ENCODE assay signal across 21 cellular contexts in the genomic region with DNA sequence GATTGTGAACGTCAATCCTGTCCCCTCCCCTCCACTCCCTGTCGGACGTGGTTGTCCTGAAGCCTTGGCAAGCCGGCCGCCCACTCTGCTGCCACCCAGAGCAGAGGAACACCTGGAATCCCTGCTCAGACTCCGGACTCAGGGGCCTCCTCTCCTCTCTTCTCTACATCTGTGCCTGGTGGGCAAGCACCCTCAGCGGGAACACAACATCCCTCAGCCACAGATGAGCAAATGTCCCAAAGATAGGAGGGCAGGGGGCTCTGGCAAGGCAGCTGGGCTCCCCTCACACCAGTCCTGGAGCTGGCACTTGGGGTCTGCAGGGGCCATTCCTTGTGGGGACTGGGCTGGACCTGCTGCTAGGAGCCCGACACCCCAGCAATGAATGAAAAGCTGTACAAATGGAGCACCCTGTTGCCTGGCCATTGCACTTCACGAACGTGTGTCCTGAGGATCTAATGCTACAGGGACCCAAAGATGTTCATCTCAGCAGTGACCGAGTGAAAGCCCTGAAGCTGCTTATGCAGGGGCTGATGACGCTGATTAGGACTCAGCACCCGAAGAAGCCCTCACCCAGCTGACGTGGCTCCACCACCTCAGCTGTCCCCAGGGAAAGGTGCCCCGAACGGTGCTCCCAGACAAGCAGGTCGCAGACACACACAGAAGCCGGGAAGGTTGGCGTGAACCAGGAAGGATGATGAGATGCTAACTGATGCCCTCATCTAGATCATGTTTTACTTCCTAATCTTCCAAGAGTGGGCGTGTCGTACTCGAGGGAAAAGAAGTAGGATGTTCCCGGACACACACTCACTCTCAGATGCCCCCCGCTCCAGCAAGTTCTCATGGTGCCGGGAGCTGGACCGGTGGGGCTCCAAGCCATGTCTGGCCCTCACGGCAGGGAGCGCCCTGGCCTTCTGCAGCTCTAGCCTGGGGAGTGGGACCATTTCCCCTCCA.
A peak's percentile ranks its signal among the peaks of the same experiment; 100 is the strongest.
DNase-seq lines count a peak whose midpoint lies in the region; ATAC-seq and TF ChIP-seq lines count a peak whose summit lies in the region.
"Had no signal": no experiment of that assay in that cellular context is flagged by ENCODE, and none has a peak within 500 bp of the region (broad histone marks: within the 10 kb centered on the region; RNA-seq: fewer than 3 reads in every experiment).

No MANE protein-coding gene starts in this region.

- peaks cover 4% of the 10 kb centered on the region for H3K9me3 Mint-ChIP-seq in stimulated activated effector memory CD8-positive, alpha-beta T cell treated with anti-CD3 and anti-CD28 coated beads, Interleukin-12 subunit alpha, Interleukin-12 subunit beta, amount 100 ng/mL, for 72 hours

- no peaks in the 10 kb centered on the region for H3K4me1 Mint-ChIP-seq in stimulated activated effector memory CD8-positive, alpha-beta T cell treated with anti-CD3 and anti-CD28 coated beads, Interleukin-12 subunit alpha, Interleukin-12 subunit beta, amount 100 ng/mL, for 72 hours

- no peaks in the 10 kb centered on the region for H3K36me3 Mint-ChIP-seq in stimulated activated effector memory CD8-positive, alpha-beta T cell treated with anti-CD3 and anti-CD28 coated beads, Interleukin-12 subunit alpha, Interleukin-12 subunit beta, amount 100 ng/mL, for 72 hours

- WGBS in SK-N-SH (ENCODE audit: low lambda C conversion rate) = 57% methylated on average over 22 of the region's 28 CpGs
- 82 to 92% (median 84%) methylated on average over 23 to 28 of the region's 28 CpGs for WGBS in spleen, 5 donors

- no peak overlapping the region for H3K9ac ChIP-seq in SK-N-SH

- H3K4me3 Mint-ChIP-seq in stimulated activated effector memory CD8-positive, alpha-beta T cell treated with anti-CD3 and anti-CD28 coated beads, Interleukin-12 subunit alpha, Interleukin-12 subunit beta, amount 100 ng/mL, for 72 hours = no peak overlapping the region

- H3K4me3 ChIP-seq in SK-N-SH (ENCODE audit: low read depth in 2 of 2, low read length in 1 of 2) (no peak overlapping the region), H7 (ENCODE audit: insufficient read depth, low read depth, low read length) (no peak overlapping the region), spleen (peak overlapping the region in 1 of 8 donors; percentile 4)
- H3K4me3 ChIP-seq: MG63, SJSA1 had no signal

- no peaks in the 10 kb centered on the region for H3F3A ChIP-seq in SK-N-SH (replicated peaks; ENCODE audit: insufficient read depth)

- H3K27ac ChIP-seq in SK-N-SH (ENCODE audit: low read depth in 2 of 2, low read length in 1 of 2) (no peak overlapping the region), spleen (no peak overlapping the region)
- H3K27ac ChIP-seq: RWPE1, SJSA1 had no signal

- POLR2A ChIA-PET in SK-N-SH (lab: Yijun Ruan, JAX) = no interaction called here

- ATAC-seq in SK-N-SH treated with all-trans-retinoic acid at 6 μM for 48 hours = no peak
- no peak for ATAC-seq in stimulated activated effector memory CD8-positive, alpha-beta T cell treated with anti-CD3 and anti-CD28 coated beads, Interleukin-12 subunit alpha, Interleukin-12 subunit beta, amount 100 ng/mL, for 72 hours

- H2AFZ ChIP-seq in SK-N-SH (ENCODE audit: low read depth) = no peak overlapping the region

- intact Hi-C loops in spleen (cut with DNase I; ENCODE audit: low total_unique reads) = no loop called here

- no peak for TF ChIP-seq EP300 in SK-N-SH (IDR thresholded peaks at IDR 0.05; ENCODE audit: borderline replicate concordance in 1 of 2, low read depth in 1 of 2, low read length in 1 of 2)

- no peaks in the 10 kb centered on the region for H4K20me1 ChIP-seq in SK-N-SH (ENCODE audit: insufficient read depth)

- no peaks in the 10 kb centered on the region for H3K27me3 ChIP-seq in SK-N-SH (ENCODE audit: insufficient read depth)
- H3K27me3 ChIP-seq in H7 (ENCODE audit: control insufficient read depth, insufficient read depth, low read length) = peaks cover 2% of the 10 kb centered on the region; the same call in 1 of the 2 replicates
- peaks cover 0 to 66% (median 17%) of the 10 kb centered on the region in 7 donors for H3K27me3 ChIP-seq in spleen (replicated peaks in 1 of 7)
- H3K27me3 ChIP-seq: SJSA1 had no signal

- no peak for TF ChIP-seq POLR2A in spleen (IDR thresholded peaks at IDR 0.05)

- H3K27ac Mint-ChIP-seq in stimulated activated effector memory CD8-positive, alpha-beta T cell treated with anti-CD3 and anti-CD28 coated beads, Interleukin-12 subunit alpha, Interleukin-12 subunit beta, amount 100 ng/mL, for 72 hours = no peak overlapping the region

- no peak overlapping the region for H3K4me2 ChIP-seq in SK-N-SH

- CTCF ChIA-PET in SK-N-SH (lab: Yijun Ruan, JAX) = interaction anchor here (0.9 to 1.9 kb wide), 2 partner anchors 20 to 216 kb away, joined by 4 to 6 read pairs; no protein-coding TSS in a partner anchor

- TF ChIP-seq CTCF in SK-N-SH (IDR thresholded peaks at IDR 0.05) (no peak), spleen (IDR thresholded peaks at IDR 0.05 in 8 of 11, conservative IDR thresholded peaks at IDR 0.05 in 3 of 11) (no peak)

- H3K9me2 ChIP-seq in SK-N-SH = no peaks in the 10 kb centered on the region

- no peaks in the 10 kb centered on the region for H3K79me2 ChIP-seq in SK-N-SH (ENCODE audit: insufficient read depth)

- H3K4me1 ChIP-seq in SK-N-SH (ENCODE audit: control insufficient read depth in 1 of 2, insufficient read depth in 2 of 2, low read depth in 1 of 2, low read length in 1 of 2) (peaks cover 0 to 8% of the 10 kb centered on the region in 2 experiments; a peak in 1 of 4 replicates), spleen (no peaks in the 10 kb centered on the region)
- H3K4me1 ChIP-seq: SJSA1 had no signal

- TF ChIP-seq RAD21 in SK-N-SH (IDR thresholded peaks at IDR 0.05; ENCODE audit: low read length) = no peak

- H3K9me3 ChIP-seq in SK-N-SH (no peaks in the 10 kb centered on the region), spleen (no peaks in the 10 kb centered on the region)
- H3K9me3 ChIP-seq: MG63, SJSA1 had no signal

- DNase-seq in SK-N-SH (peak; percentile 15), H7 (peak; percentile 51), islet precursor cell (peak; percentile 41), spleen (peak; percentile 60), SHP77 treated with DMSO at 0.1 percent for 48 hours (lab: John Stamatoyannopoulos, UW) (no peak), cerebellar cortex (ENCODE audit: low spot score) (no peak)
- no peak for DNase-seq in stimulated activated effector memory CD8-positive, alpha-beta T cell treated with anti-CD3 and anti-CD28 coated beads, Interleukin-12 subunit alpha, Interleukin-12 subunit beta, amount 100 ng/mL, for 72 hours (ENCODE audit: low spot score in 2 of 2)
- DNase-seq: 8988T, C1 segment of cervical spinal cord, GF-D8, IMR-90, Karpas-422, MG63, NCI-H1105 treated with DMSO at 0.1 percent for 48 hours, NCI-H1694 treated with DMSO at 0.1 percent for 48 hours, NCI-H2107, NCI-H345, NCI-H69 had no signal

- H3K36me3 ChIP-seq in SK-N-SH (replicated peaks in 1 of 2; ENCODE audit: control insufficient read depth in 1 of 2, insufficient read depth in 2 of 2, low read length in 1 of 2) (no peaks in the 10 kb centered on the region), H7 (replicated peaks; ENCODE audit: control insufficient read depth, insufficient read depth, low read length) (no peaks in the 10 kb centered on the region), spleen (no peaks in the 10 kb centered on the region)
- H3K36me3 ChIP-seq: MG63, SJSA1 had no signal

TF ChIP-seq in SK-N-SH, 30 proteins besides CTCF, POLR2A, EP300 and RAD21:
- TF ChIP-seq MEF2A (IDR thresholded peaks at IDR 0.05; ENCODE audit: borderline replicate concordance, low read depth) (no peak), MXI1 (IDR thresholded peaks at IDR 0.05; ENCODE audit: low read depth, low read length) (no peak), TAF1 (IDR thresholded peaks at IDR 0.05; ENCODE audit: borderline replicate concordance, low read depth, low read length) (no peak), JUND (IDR thresholded peaks at IDR 0.05) (no peak), GATA2 (CRISPR knock-in tag; IDR thresholded peaks at IDR 0.05) (no peak)

TF ChIP-seq in SK-N-SH treated with all-trans-retinoic acid at 6 μM for 48 hours, 23 proteins besides CTCF, POLR2A, EP300 and RAD21:
- no peak for TF ChIP-seq RARB (CRISPR knock-in tag; IDR thresholded peaks at IDR 0.05)
- TF ChIP-seq, protein P1, sequence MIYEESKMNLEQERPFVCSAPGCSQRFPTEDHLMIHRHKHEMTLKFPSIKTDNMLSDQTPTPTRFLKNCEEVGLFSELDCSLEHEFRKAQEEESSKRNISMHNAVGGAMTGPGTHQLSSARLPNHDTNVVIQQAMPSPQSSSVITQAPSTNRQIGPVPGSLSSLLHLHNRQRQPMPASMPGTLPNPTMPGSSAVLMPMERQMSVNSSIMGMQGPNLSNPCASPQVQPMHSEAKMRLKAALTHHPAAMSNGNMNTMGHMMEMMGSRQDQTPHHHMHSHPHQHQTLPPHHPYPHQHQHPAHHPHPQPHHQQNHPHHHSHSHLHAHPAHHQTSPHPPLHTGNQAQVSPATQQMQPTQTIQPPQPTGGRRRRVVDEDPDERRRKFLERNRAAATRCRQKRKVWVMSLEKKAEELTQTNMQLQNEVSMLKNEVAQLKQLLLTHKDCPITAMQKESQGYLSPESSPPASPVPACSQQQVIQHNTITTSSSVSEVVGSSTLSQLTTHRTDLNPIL (CRISPR knock-in tag; IDR thresholded peaks at IDR 0.05; ENCODE audit: low read depth) = no peak
- no peak for TF ChIP-seq ZNF70 (CRISPR knock-in tag; IDR thresholded peaks at IDR 0.05)
- no peak for TF ChIP-seq ARNTL (CRISPR knock-in tag; IDR thresholded peaks at IDR 0.05; ENCODE audit: borderline replicate concordance, low read depth)

Comparison
In these comparisons a context has a peak if more than half of its experiments do, and no peak if none do; other contexts are left out.
1. DNase-seq: peak in SK-N-SH (single experiment), H7 (single experiment), islet precursor cell (single experiment) and spleen (single experiment); none in stimulated activated effector memory CD8-positive, alpha-beta T cell treated with anti-CD3 and anti-CD28 coated beads, Interleukin-12 subunit alpha, Interleukin-12 subunit beta, amount 100 ng/mL, for 72 hours (0 of 2), SHP77 treated with DMSO at 0.1 percent for 48 hours (single experiment) and cerebellar cortex (single experiment).